Comparison of ENCODE assay signal across 8 cellular contexts in the genomic region with DNA sequence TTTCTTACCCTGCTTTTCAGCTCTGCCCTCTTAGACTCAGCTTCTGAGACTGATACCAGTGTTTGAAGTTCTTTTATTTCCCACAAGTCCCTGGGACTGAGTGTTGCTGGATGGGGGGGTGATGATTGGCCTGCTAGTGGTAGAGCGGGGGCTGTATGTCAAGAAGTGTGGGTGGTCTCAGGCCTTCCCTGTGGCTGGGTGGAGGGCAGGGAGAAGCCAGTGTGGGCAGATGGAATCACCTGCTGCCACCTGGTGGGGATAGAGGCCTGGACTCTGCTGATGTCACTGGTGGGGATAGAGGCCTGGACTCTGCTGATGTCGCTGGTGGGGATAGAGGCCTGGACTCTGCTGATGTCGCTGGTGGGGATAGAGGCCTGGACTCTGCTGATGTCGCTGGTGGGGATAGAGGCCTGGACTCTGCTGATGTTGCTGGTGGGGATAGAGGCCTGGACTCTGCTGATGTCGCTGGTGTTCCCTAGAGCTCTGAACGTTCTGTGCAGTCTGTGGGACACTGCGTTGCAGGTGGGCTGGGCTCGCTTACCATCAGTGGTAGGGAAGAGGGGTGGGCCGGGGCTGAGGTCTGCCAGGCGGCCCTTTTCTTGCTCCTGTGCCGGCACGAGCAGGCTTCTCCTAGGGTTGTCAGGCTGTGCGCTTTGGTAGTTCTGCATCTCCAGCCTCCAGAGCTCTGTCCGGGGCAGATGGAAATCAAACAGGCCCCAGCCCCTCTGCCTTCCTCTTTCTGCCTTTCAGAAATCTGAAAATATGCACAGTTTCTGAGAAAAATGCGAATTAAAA.
DNase-seq lines count a peak whose midpoint lies in the region; TF ChIP-seq lines count a peak whose summit lies in the region.

No MANE protein-coding gene starts in this region.

- H3K4me2 ChIP-seq in neural cell (ENCODE audit: low read length) = no peak overlapping the region

- H3K9me3 ChIP-seq in effector memory CD4-positive, alpha-beta T cell (ENCODE audit: control insufficient read depth, low read length) = no peaks in the 10 kb centered on the region
- H3K9me3 ChIP-seq in neural cell (ENCODE audit: low read length) = no peaks in the 10 kb centered on the region

- TF ChIP-seq RAD21 in neural cell (conservative IDR thresholded peaks at IDR 0.05) = peak; percentile 53

- H3K27ac ChIP-seq in VCaP = no peak overlapping the region
- no peak overlapping the region for H3K27ac ChIP-seq in effector memory CD4-positive, alpha-beta T cell (ENCODE audit: insufficient read depth, low read length, poor library complexity, severe bottlenecking)
- H3K27ac ChIP-seq in neural cell (ENCODE audit: low read length) = no peak overlapping the region

- no peak overlapping the region for H3K4me3 ChIP-seq in effector memory CD4-positive, alpha-beta T cell (ENCODE audit: insufficient read depth, low read depth, low read length, poor library complexity, severe bottlenecking)
- no peak overlapping the region for H3K4me3 ChIP-seq in neural cell (ENCODE audit: low read length)

- H3F3A ChIP-seq in neural cell (ENCODE audit: insufficient read depth, low read length, poor library complexity, severe bottlenecking) = peaks cover 2% of the 10 kb centered on the region

- DNase-seq in NCI-H1436 (lab: John Stamatoyannopoulos, UW) (peak; percentile 22), NCI-H1436 treated with DMSO at 0.1 percent for 48 hours (lab: John Stamatoyannopoulos, UW) (no peak), HT1080 (ENCODE audit: low read depth) (peak; percentile 44), GM19240 (ENCODE audit: insufficient read length, low spot score) (no peak), ureter (ENCODE audit: low spot score) (no peak)
- DNase-seq in effector memory CD4-positive, alpha-beta T cell = peak in 2 of 3 donors; percentile 3 to 14

- TF ChIP-seq CTCF in VCaP (conservative IDR thresholded peaks at IDR 0.05) (peak; percentile 99), neural cell (IDR thresholded peaks at IDR 0.05; ENCODE audit: poor library complexity, severe bottlenecking) (peak; percentile 50)

- no peaks in the 10 kb centered on the region for H3K27me3 ChIP-seq in effector memory CD4-positive, alpha-beta T cell (replicated peaks; ENCODE audit: control insufficient read depth, insufficient read depth, low read length, poor library complexity, severe bottlenecking)
- no peaks in the 10 kb centered on the region for H3K27me3 ChIP-seq in neural cell (ENCODE audit: insufficient read depth, low read depth, low read length)

- H3K79me2 ChIP-seq in neural cell (replicated peaks; ENCODE audit: insufficient read depth, low read length) = peaks cover 52% of the 10 kb centered on the region

- H2AFZ ChIP-seq in neural cell (ENCODE audit: low read depth, low read length) = no peak overlapping the region

- no peak for TF ChIP-seq EP300 in neural cell (conservative IDR thresholded peaks at IDR 0.05; ENCODE audit: poor library complexity, severe bottlenecking)

- no peaks in the 10 kb centered on the region for H3K4me1 ChIP-seq in effector memory CD4-positive, alpha-beta T cell (ENCODE audit: control insufficient read depth, insufficient read depth, low read length, poor library complexity, severe bottlenecking)

- H3K9ac ChIP-seq in neural cell (ENCODE audit: low read length) = no peak overlapping the region

- no peaks in the 10 kb centered on the region for H3K9me2 ChIP-seq in neural cell (ENCODE audit: insufficient read depth, low read length)

- peaks cover 8% of the 10 kb centered on the region for H4K20me1 ChIP-seq in neural cell (ENCODE audit: insufficient read depth)

- no peaks in the 10 kb centered on the region for H3K36me3 ChIP-seq in effector memory CD4-positive, alpha-beta T cell (ENCODE audit: control insufficient read depth, insufficient read depth, low read length)
- no peaks in the 10 kb centered on the region for H3K36me3 ChIP-seq in neural cell (ENCODE audit: insufficient read depth, low read length)

TF ChIP-seq in neural cell, 6 proteins besides CTCF, POLR2A, EP300 and RAD21:
- TF ChIP-seq MXI1 (conservative IDR thresholded peaks at IDR 0.05; ENCODE audit: poor library complexity, severe bottlenecking) = no peak
- peak; percentile 55 for TF ChIP-seq SMC3 (conservative IDR thresholded peaks at IDR 0.05; ENCODE audit: poor library complexity)

Comparison
In these comparisons a context has a peak if more than half of its experiments do, and no peak if none do; other contexts are left out.
1. DNase-seq: peak in NCI-H1436 (single experiment), HT1080 (single experiment) and effector memory CD4-positive, alpha-beta T cell (2 of 3); none in NCI-H1436 treated with DMSO at 0.1 percent for 48 hours (single experiment), GM19240 (single experiment) and ureter (single experiment).